ENCODE assay signal across 8 cellular contexts in the genomic region with DNA sequence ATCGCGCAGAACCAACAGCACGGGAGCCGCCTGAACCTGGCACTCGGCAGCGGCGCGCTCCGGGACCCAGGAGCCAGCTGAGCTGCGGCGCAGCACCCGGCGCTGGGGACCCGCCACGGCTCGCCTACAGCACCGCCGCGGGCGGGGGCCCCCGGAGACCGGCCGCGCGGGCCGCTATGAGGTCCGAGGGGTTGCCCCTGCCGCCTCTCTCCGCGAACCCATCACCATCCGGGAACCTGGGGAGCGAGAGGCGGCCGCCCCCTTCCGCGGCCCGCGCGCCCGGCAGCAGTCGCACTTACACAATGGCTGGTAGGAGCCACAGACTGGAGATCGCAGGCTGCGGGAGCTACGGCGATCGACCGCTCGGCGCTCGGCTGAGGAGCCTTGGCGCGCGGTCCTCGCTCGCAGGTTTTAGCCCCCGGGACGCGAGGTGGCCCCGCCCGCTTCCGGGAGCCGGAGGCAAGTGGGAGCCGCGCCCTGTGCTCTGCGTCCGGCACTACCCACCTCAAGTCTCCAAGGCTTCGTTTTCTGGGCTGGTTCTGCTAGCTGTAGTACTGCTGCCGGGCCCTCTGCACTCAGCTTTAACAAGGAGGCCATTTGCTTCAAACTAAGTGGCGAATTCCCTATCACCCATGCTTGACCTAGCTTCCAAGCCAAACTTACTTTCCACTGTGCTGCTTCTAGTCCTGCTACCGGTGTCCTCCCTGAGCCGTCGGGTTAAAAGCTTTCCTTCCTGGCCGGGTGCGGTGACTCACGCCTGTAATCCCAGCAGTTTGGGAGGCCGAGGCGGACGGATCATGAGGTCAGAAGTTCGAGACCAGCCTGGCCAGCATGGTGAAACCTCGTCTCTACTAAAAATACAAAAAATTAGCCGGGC. TPM values are rescaled to one million over a fixed set of nuclear protein-coding genes. Genes with fewer than 3 reads are reported as not detected.
DNase-seq lines count a peak whose midpoint lies in the region; ATAC-seq and TF ChIP-seq lines count a peak whose summit lies in the region.

TSS of gene TPK1 (minus strand) at position 386 of the 877 bp plus-strand sequence. CDS start 451 bp downstream, outside the sequence.

- no peaks in the 10 kb centered on the region for H3K27me3 ChIP-seq in smooth muscle cell (ENCODE audit: low read depth)

- POLR2A ChIA-PET in AG04449 (lab: Yijun Ruan, JAX): interaction anchor here (1.1 kb wide), 1 partner anchor 13 kb away, joined by 3 read pairs; no protein-coding TSS in a partner anchor
- POLR2A ChIA-PET in activated B cell treated with CpG ODN at 0.5 μM for 24 hours (lab: Charles Lee): interaction anchor here (0.7 to 3.5 kb wide), 14 partner anchors 8 to 1548 kb away, joined by 3 to 117 read pairs (median 7); partner anchors contain the start of gene CASP2

- ATAC-seq in GM18868 (IDR thresholded peaks at IDR 0.05; ENCODE audit: unreplicated experiment): peak; percentile 87
- ATAC-seq in HG03103 (IDR thresholded peaks at IDR 0.05; ENCODE audit: low read depth, unreplicated experiment): peak; percentile 85
- ATAC-seq in activated B cell treated with CpG ODN at 0.5 μM for 24 hours (ENCODE audit: low read depth): peak; percentile 85

- H3K9me3 ChIP-seq in smooth muscle cell (replicated peaks; ENCODE audit: low read depth): no peaks in the 10 kb centered on the region

- H3K4me2 ChIP-seq in smooth muscle cell: peak within 1 kb of the TSS; percentile 91

- H3F3A ChIP-seq in smooth muscle cell (ENCODE audit: low read depth): peaks cover 7% of the 10 kb centered on the region

- TF ChIP-seq CTCF in AG04449 (IDR thresholded peaks at IDR 0.05; ENCODE audit: insufficient read depth, low read length, missing control alignments) (no peak), activated B cell treated with CpG ODN at 0.5 μM for 24 hours (IDR thresholded peaks at IDR 0.05) (no peak), cardiac fibroblast (IDR thresholded peaks at IDR 0.05; ENCODE audit: low read depth, low read length) (no peak), smooth muscle cell (IDR thresholded peaks at IDR 0.05; ENCODE audit: borderline replicate concordance, insufficient read depth, poor library complexity, severe bottlenecking) (no peak)

- peak within 1 kb of the TSS; percentile 87 for H2AFZ ChIP-seq in smooth muscle cell (ENCODE audit: low read depth)

- H3K4me3 Mint-ChIP-seq in activated B cell treated with CpG ODN at 0.5 μM for 24 hours: peak within 1 kb of the TSS; percentile 98

- peak within 1 kb of the TSS; percentile 58 for H3K27ac ChIP-seq in smooth muscle cell (ENCODE audit: low read depth)

- H3K36me3 ChIP-seq in smooth muscle cell (ENCODE audit: low read depth): no peaks in the 10 kb centered on the region

- H3K4me3 ChIP-seq in AG04449 (ENCODE audit: low read depth, low read length) (peak within 1 kb of the TSS; percentile 77), cardiac fibroblast (replicated peaks in 1 of 2; ENCODE audit: low read depth in 2 of 2, low read length in 2 of 2) (peak within 1 kb of the TSS; percentile 73 to 77), smooth muscle cell (peak within 1 kb of the TSS; percentile 80)

- H3K79me2 ChIP-seq in smooth muscle cell (ENCODE audit: low read depth): no peaks in the 10 kb centered on the region

- CTCF ChIA-PET in AG04449 (lab: Yijun Ruan, JAX): interaction anchor here (1.2 kb wide), 1 partner anchor 10 kb away, joined by 3 read pairs; no protein-coding TSS in a partner anchor
- CTCF ChIA-PET in activated B cell treated with CpG ODN at 0.5 μM for 24 hours (lab: Charles Lee): interaction anchor here (0.6 to 2.5 kb wide), 7 partner anchors 10 to 97 kb away, joined by 3 to 18 read pairs (median 6); no protein-coding TSS in a partner anchor

- H3K36me3 Mint-ChIP-seq in activated B cell treated with CpG ODN at 0.5 μM for 24 hours (ENCODE audit: low read depth): peaks cover 6% of the 10 kb centered on the region

- H3K9me3 Mint-ChIP-seq in activated B cell treated with CpG ODN at 0.5 μM for 24 hours: peaks cover 15% of the 10 kb centered on the region

- peaks cover 28% of the 10 kb centered on the region for H3K4me1 Mint-ChIP-seq in activated B cell treated with CpG ODN at 0.5 μM for 24 hours

- peak within 1 kb of the TSS; percentile 62 for H3K9ac ChIP-seq in smooth muscle cell (ENCODE audit: low read depth)

- no peaks in the 10 kb centered on the region for H3K27me3 Mint-ChIP-seq in activated B cell treated with CpG ODN at 0.5 μM for 24 hours

- H3K4me1 ChIP-seq in smooth muscle cell (ENCODE audit: low read depth): peaks cover 5% of the 10 kb centered on the region

- WGBS in smooth muscle cell (ENCODE audit: low lambda C conversion rate): 6% methylated on average over 76 of the region's 81 CpGs

- H3K27ac Mint-ChIP-seq in activated B cell treated with CpG ODN at 0.5 μM for 24 hours: peak within 1 kb of the TSS; percentile 99

- DNase-seq in AG04449 (ENCODE audit: low read depth, low spot score) (peak; percentile 26), NCI-H2196 treated with DMSO at 0.1 percent for 48 hours (lab: John Stamatoyannopoulos, UW; ENCODE audit: unreplicated experiment) (peak; percentile 78), activated B cell treated with CpG ODN at 0.5 μM for 24 hours (peak; percentile 88), cardiac fibroblast (ENCODE audit: low read depth in 2 of 2) (peak; percentile 95 to 97), iPS-NIHi7 (ENCODE audit: extremely low spot score) (peak; percentile 94), smooth muscle cell (lab: John Stamatoyannopoulos, UW; ENCODE audit: unreplicated experiment) (peak; percentile 50)

- H4K20me1 ChIP-seq in smooth muscle cell (ENCODE audit: low read depth): no peaks in the 10 kb centered on the region

- intact Hi-C loops in activated B cell treated with CpG ODN at 0.5 μM for 24 hours (cut with micrococcal nuclease): loop anchor here (1.0 to 10.0 kb wide), 9 partner anchors 11 to 1551 kb away; partner anchors contain the start of genes CASP2, TCAF1, TMEM139 and ZYX

RNA-seq across cellular contexts. Expression of gene TPK1, which starts in this region (rescaled TPM):
- total RNA-seq in activated B cell treated with CpG ODN at 0.5 μM for 24 hours (17.5 and 20.0 TPM in 2 replicates), smooth muscle cell (1.9 and 2.8 TPM in 2 replicates)
- polyA plus RNA-seq in smooth muscle cell: 1.2 and 3.1 TPM in 2 replicates

Comparison
In these comparisons a context has a peak if more than half of its experiments do, and no peak if none do; other contexts are left out.
1. Peak in every context shown above with its lines: DNase-seq, ATAC-seq, H3K4me3 ChIP-seq and H3K27ac ChIP-seq.
2. DNase-seq: peak in every context shown above with its lines; median percentile 96 in cardiac fibroblast; 94 in iPS-NIHi7; 88 in activated B cell treated with CpG ODN at 0.5 μM for 24 hours; 78 in NCI-H2196 treated with DMSO at 0.1 percent for 48 hours; 50 in smooth muscle cell; 26 in AG04449.